2 cellular contexts compared by ENCODE assay signal in genomic region chr3:78013653-78014052, GRCh38.
TF ChIP-seq lines count a peak whose summit lies in the region.

No MANE protein-coding gene starts in this region.

TF ChIP-seq in H1, 55 proteins besides CTCF, POLR2A, EP300 and RAD21 (continued from another document):
- TF ChIP-seq RXRA (IDR thresholded peaks at IDR 0.05; ENCODE audit: insufficient read depth, low read depth, low read length), result no peak
- no peak for TF ChIP-seq CEBPB (IDR thresholded peaks at IDR 0.05; ENCODE audit: low read depth, low read length)
- no peak for TF ChIP-seq USF2 (IDR thresholded peaks at IDR 0.05; ENCODE audit: low read length)
- no peak for TF ChIP-seq TEAD4 (IDR thresholded peaks at IDR 0.05; ENCODE audit: low read depth, low read length)
- no peak for TF ChIP-seq TAF7 (optimal IDR thresholded peaks at IDR 0.05; ENCODE audit: borderline replicate concordance, low read depth, low read length)
- TF ChIP-seq SIRT6 (IDR thresholded peaks at IDR 0.05; ENCODE audit: low read length), result no peak

TF ChIP-seq in neural cell, 6 proteins besides CTCF, POLR2A, EP300 and RAD21:
- no peak for TF ChIP-seq SMC3 (conservative IDR thresholded peaks at IDR 0.05; ENCODE audit: poor library complexity)
- TF ChIP-seq REST (IDR thresholded peaks at IDR 0.05; ENCODE audit: borderline replicate concordance), result peak; percentile 59
- no peak for TF ChIP-seq EZH2 (IDR thresholded peaks at IDR 0.05; ENCODE audit: borderline replicate concordance, insufficient read depth, low read length, poor library complexity, severe bottlenecking)
